Comparison of ENCODE assay signal across 8 cellular contexts in genomic region chr2:222709191-222709891, GRCh38. TPM values are rescaled to one million over a fixed set of nuclear protein-coding genes. Genes with fewer than 3 reads are reported as not detected.
DNase-seq lines count a peak whose midpoint lies in the region; ATAC-seq and TF ChIP-seq lines count a peak whose summit lies in the region.

No MANE protein-coding gene starts in this region.

- no peaks in the 10 kb centered on the region for H3K9me3 Mint-ChIP-seq in activated CD8-positive, alpha-beta T cell treated with anti-CD3 and anti-CD28 coated beads for 36 hours

- H3K56ac ChIP-seq in IMR-90 (ENCODE audit: extremely low read depth, insufficient read depth, low read length), result no peak overlapping the region

- H3K27ac ChIP-seq in C4-2B (peak overlapping the region; percentile 28), IMR-90 (ENCODE audit: insufficient read depth, low read length) (peak overlapping the region; percentile 84), vagina (no peak overlapping the region)

- H4K5ac ChIP-seq in IMR-90 (ENCODE audit: low read depth, low read length), result peak overlapping the region; percentile 17; the same call in 1 of the 2 replicates

- H3K4me2 ChIP-seq in IMR-90 (ENCODE audit: low read depth, low read length), result peak overlapping the region; percentile 61

- no peak overlapping the region; the same call in 1 of the 2 replicates for H2AK5ac ChIP-seq in IMR-90 (ENCODE audit: low read depth, low read length)

- H3K9me1 ChIP-seq in IMR-90 (ENCODE audit: insufficient read depth, low read length), result peaks cover 3% of the 10 kb centered on the region; the same call in 1 of the 2 replicates

- peak overlapping the region; percentile 32 for H3K9ac ChIP-seq in IMR-90 (ENCODE audit: low read depth, low read length)

- no peaks in the 10 kb centered on the region for H3K27me3 ChIP-seq in IMR-90 (ENCODE audit: control insufficient read depth, insufficient read depth, low read length)
- no peaks in the 10 kb centered on the region for H3K27me3 ChIP-seq in vagina

- H3K14ac ChIP-seq in IMR-90 (replicated peaks; ENCODE audit: low read depth, low read length), result no peak overlapping the region

- no peak overlapping the region for H3K4me3 Mint-ChIP-seq in activated CD8-positive, alpha-beta T cell treated with anti-CD3 and anti-CD28 coated beads for 36 hours

- in situ Hi-C loops in IMR-90 (cut with MboI; ENCODE audit: low sequenced_read_pairs), result loop anchor here (5.0 kb wide), 1 partner anchor 153 kb away; the partner anchor contains the start of gene ACSL3

- H3K27ac Mint-ChIP-seq in activated CD8-positive, alpha-beta T cell treated with anti-CD3 and anti-CD28 coated beads for 36 hours, result no peak overlapping the region

- DNase-seq in IMR-90 (peak; percentile 99), glomerular visceral epithelial cell (ENCODE audit: extremely low spot score) (peak; percentile 98), posterior cingulate gyrus (peak in 8 of 10 donors; percentile 31 to 88 (median 61)), vagina (ENCODE audit: extremely low spot score in 2 of 2) (no peak)
- DNase-seq in activated CD8-positive, alpha-beta T cell treated with anti-CD3 and anti-CD28 coated beads for 36 hours, result peak; percentile 15
- no peak for DNase-seq in activated CD4-positive, alpha-beta T cell treated with anti-CD3 and anti-CD28 coated beads, Interleukin-2, amount 50 U/mL, for 48 hours

- H3K27me3 Mint-ChIP-seq in activated CD8-positive, alpha-beta T cell treated with anti-CD3 and anti-CD28 coated beads for 36 hours, result peaks cover 15% of the 10 kb centered on the region

- peak overlapping the region; percentile 37; the same call in 2 of the 3 replicates for H2BK15ac ChIP-seq in IMR-90 (ENCODE audit: low read depth, low read length)

- intact Hi-C loops in IMR-90 (cut with micrococcal nuclease), result loop anchor here (5.0 kb wide), 2 partner anchors 233 to 248 kb away; no protein-coding TSS in a partner anchor
- intact Hi-C loops in activated CD8-positive, alpha-beta T cell treated with anti-CD3 and anti-CD28 coated beads for 36 hours (cut with micrococcal nuclease), result loop anchor here (5.0 kb wide), 1 partner anchor 103 kb away; no protein-coding TSS in a partner anchor
- intact Hi-C loops in posterior cingulate gyrus (cut with DNase I), result loop anchor here (1.0 to 10.0 kb wide), 3 partner anchors 33 to 152 kb away; partner anchors contain the start of gene ACSL3
- intact Hi-C loops in vagina (cut with DNase I), result no loop called here

- peak overlapping the region; percentile 47 for H2AFZ ChIP-seq in IMR-90 (replicated peaks; ENCODE audit: low read length, poor library complexity)

- H3K9me3 ChIP-seq in IMR-90 (ENCODE audit: control insufficient read depth, insufficient read depth, low read length), result no peaks in the 10 kb centered on the region
- no peaks in the 10 kb centered on the region for H3K9me3 ChIP-seq in vagina

- H3K4me1 Mint-ChIP-seq in activated CD8-positive, alpha-beta T cell treated with anti-CD3 and anti-CD28 coated beads for 36 hours (ENCODE audit: low read depth), result peaks cover 6% of the 10 kb centered on the region

- H2BK20ac ChIP-seq in IMR-90 (ENCODE audit: low read depth, low read length), result peak overlapping the region; percentile 51; the same call in 1 of the 2 replicates

- peak overlapping the region; percentile 4 for H3K4ac ChIP-seq in IMR-90 (ENCODE audit: low read depth, low read length)

- peak overlapping the region; percentile 26 for H3K18ac ChIP-seq in IMR-90 (ENCODE audit: low read depth, low read length)

- peak overlapping the region; percentile 82 for H2BK5ac ChIP-seq in IMR-90 (ENCODE audit: low read depth, low read length, poor library complexity, severe bottlenecking)

- POLR2A ChIA-PET in IMR-90 (lab: Charles Lee; ENCODE audit: unreplicated experiment), result interaction anchor here (0.6 to 0.8 kb wide), 2 partner anchors 151 to 217 kb away, joined by 3 to 4 read pairs; no protein-coding TSS in a partner anchor
- POLR2A ChIA-PET in activated CD8-positive, alpha-beta T cell treated with anti-CD3 and anti-CD28 coated beads for 36 hours (lab: Charles Lee), result interaction anchor here (0.7 kb wide), 1 partner anchor 230 kb away, joined by 3 read pairs; no protein-coding TSS in a partner anchor

- peak overlapping the region in 1 of 2 experiments; percentile 23; a peak in 1 of 4 replicates for H4K8ac ChIP-seq in IMR-90 (ENCODE audit: low read depth in 2 of 2, low read length in 2 of 2)

- H3K36me3 Mint-ChIP-seq in activated CD8-positive, alpha-beta T cell treated with anti-CD3 and anti-CD28 coated beads for 36 hours (ENCODE audit: low read depth), result no peaks in the 10 kb centered on the region

- H2BK120ac ChIP-seq in IMR-90 (ENCODE audit: low read depth, low read length), result peak overlapping the region; percentile 27

- CTCF ChIA-PET in IMR-90 (lab: Yijun Ruan, JAX), result interaction anchor here (0.6 to 2.5 kb wide), 12 partner anchors 19 to 536 kb away, joined by 3 to 18 read pairs (median 4); no protein-coding TSS in a partner anchor
- CTCF ChIA-PET in activated CD8-positive, alpha-beta T cell treated with anti-CD3 and anti-CD28 coated beads for 36 hours (lab: Charles Lee), result interaction anchor here (0.6 to 7.8 kb wide), 21 partner anchors 8 to 262 kb away, joined by 3 to 65 read pairs (median 4); no protein-coding TSS in a partner anchor

- ATAC-seq in GM21367 (IDR thresholded peaks at IDR 0.05; ENCODE audit: unreplicated experiment) (peak; percentile 39), IMR-90 (ENCODE audit: low read depth) (peak; percentile 96)
- no peak for ATAC-seq in activated CD8-positive, alpha-beta T cell treated with anti-CD3 and anti-CD28 coated beads for 36 hours

- peak overlapping the region; percentile 26; the same call in 1 of the 2 replicates for H3K4me3 ChIP-seq in IMR-90 (ENCODE audit: insufficient read depth, low read depth, low read length)
- no peak overlapping the region for H3K4me3 ChIP-seq in vagina

- H4K20me1 ChIP-seq in IMR-90 (ENCODE audit: insufficient read depth, low read length), result no peaks in the 10 kb centered on the region

- no peaks in the 10 kb centered on the region for H3K79me1 ChIP-seq in IMR-90 (ENCODE audit: low read depth in 1 of 2, low read length in 2 of 2)

- no peak overlapping the region for H3K23ac ChIP-seq in IMR-90 (ENCODE audit: low read depth, low read length)

- dilution Hi-C loops in IMR-90 (cut with HindIII; ENCODE audit: low sequenced_read_pairs, unreplicated experiment), result no loop called here

- no TSS peak for BruUV-seq in IMR-90 (replicated peaks; lab: Mats Ljungman, UMichigan)

- 17% methylated on average over 3 of the region's 16 CpGs; no CpG with 5 or more reads in 1 of the 2 experiments for WGBS in IMR-90 (ENCODE audit: extremely low coverage in 2 of 2, insufficient read length in 1 of 2), 2 experiments

- H3K36me3 ChIP-seq in IMR-90 (ENCODE audit: control insufficient read depth, insufficient read depth, low read length) (no peaks in the 10 kb centered on the region), vagina (no peaks in the 10 kb centered on the region)

- peak overlapping the region; percentile 0; the same call in 1 of the 2 replicates for H4K91ac ChIP-seq in IMR-90 (ENCODE audit: insufficient read depth, low read depth, low read length)

- no peak for TF ChIP-seq RAD21 in IMR-90 (IDR thresholded peaks at IDR 0.05; ENCODE audit: low read length)

- H3K4me1 ChIP-seq in IMR-90 (ENCODE audit: control insufficient read depth, insufficient read depth, low read length) (peaks cover 8% of the 10 kb centered on the region), vagina (peaks cover 16% of the 10 kb centered on the region)

- no peak overlapping the region for H2AK9ac ChIP-seq in IMR-90 (replicated peaks; ENCODE audit: low read depth, low read length, poor library complexity)

- TF ChIP-seq CTCF in C4-2B (conservative IDR thresholded peaks at IDR 0.05) (no peak), IMR-90 (conservative IDR thresholded peaks at IDR 0.05; ENCODE audit: low read depth, low read length) (no peak; the same call in 1 of the 2 replicates), vagina (IDR thresholded peaks at IDR 0.05) (no peak)
- no peak for TF ChIP-seq CTCF in activated CD8-positive, alpha-beta T cell treated with anti-CD3 and anti-CD28 coated beads for 36 hours (IDR thresholded peaks at IDR 0.05)

- 0 out of 2 replicates have a peak, but pooled peaks have one; percentile 21 for TF ChIP-seq POLR2A in IMR-90 (IDR thresholded peaks at IDR 0.05; ENCODE audit: low read depth, low read length)
- no peak for TF ChIP-seq POLR2A in vagina (IDR thresholded peaks at IDR 0.05)

TF ChIP-seq in IMR-90, 13 proteins besides CTCF, POLR2A, EP300 and RAD21 (continues in another document):
- TF ChIP-seq SMC3 (IDR thresholded peaks at IDR 0.05; ENCODE audit: low read depth, low read length) (no peak), NFE2L2 (IDR thresholded peaks at IDR 0.05; ENCODE audit: low read depth, low read length) (0 out of 2 replicates have a peak, but pooled peaks have one; percentile 9), RCOR1 (IDR thresholded peaks at IDR 0.05; ENCODE audit: insufficient replicate concordance, low read length) (no peak), CEBPB (IDR thresholded peaks at IDR 0.05; ENCODE audit: low read depth, low read length) (peak; percentile 81), CHD1 (IDR thresholded peaks at IDR 0.05; ENCODE audit: low read depth, low read length) (no peak), USF2 (IDR thresholded peaks at IDR 0.05; ENCODE audit: low read depth, low read length) (peak; percentile 92), FOS (IDR thresholded peaks at IDR 0.05; ENCODE audit: low read depth, low read length) (peak; percentile 48; the same call in 1 of the 2 replicates), MXI1 (IDR thresholded peaks at IDR 0.05; ENCODE audit: borderline replicate concordance, low read depth, low read length) (peak; percentile 72; the same call in 1 of the 2 replicates)

RNA-seq across cellular contexts. Expression of gene MOGAT1, which starts 37.9 kb away (rescaled TPM):
- total RNA-seq in IMR-90 (2012; rRNA removed) (not detected in 2 replicates), vagina (not detected)
- not detected in 2 replicates for polyA plus RNA-seq in IMR-90 (2012; rRNA removed)
- not detected in 2 replicates for polyA plus RNA-seq in IMR-90 (2012; cell fraction: cytosol; rRNA removed)
- not detected in 2 replicates for polyA plus RNA-seq in IMR-90 (2012; cell fraction: nucleus; rRNA removed; ENCODE audit: low replicate concordance)
- not detected for total RNA-seq in activated CD8-positive, alpha-beta T cell treated with anti-CD3 and anti-CD28 coated beads for 36 hours

RNA-seq across cellular contexts. Expression of gene FARSB, which starts 53.4 kb away (rescaled TPM):
- total RNA-seq in IMR-90 (2012; rRNA removed), result 21.1 and 27.2 TPM in 2 replicates
- polyA plus RNA-seq in IMR-90 (2012; rRNA removed), result 26.9 and 32.5 TPM in 2 replicates
- polyA plus RNA-seq in IMR-90 (2012; cell fraction: cytosol; rRNA removed), result 5.0 and 8.7 TPM in 2 replicates
- 2.2 and 15.2 TPM in 2 replicates for polyA plus RNA-seq in IMR-90 (2012; cell fraction: nucleus; rRNA removed; ENCODE audit: low replicate concordance)
- total RNA-seq in activated CD8-positive, alpha-beta T cell treated with anti-CD3 and anti-CD28 coated beads for 36 hours, result 10 to 100 TPM; 55.9 to 56.7 TPM
- total RNA-seq in vagina, result 13.3 TPM

Comparison
In these comparisons a context has a peak if more than half of its experiments do, and no peak if none do; other contexts are left out.
1. DNase-seq: peak in IMR-90 (single experiment), activated CD8-positive, alpha-beta T cell treated with anti-CD3 and anti-CD28 coated beads for 36 hours (single experiment), glomerular visceral epithelial cell (single experiment) and posterior cingulate gyrus (8 of 10); none in activated CD4-positive, alpha-beta T cell treated with anti-CD3 and anti-CD28 coated beads, Interleukin-2, amount 50 U/mL, for 48 hours (0 of 2) and vagina (0 of 2).